1 cellular context compared by ENCODE assay signal in the genomic region with DNA sequence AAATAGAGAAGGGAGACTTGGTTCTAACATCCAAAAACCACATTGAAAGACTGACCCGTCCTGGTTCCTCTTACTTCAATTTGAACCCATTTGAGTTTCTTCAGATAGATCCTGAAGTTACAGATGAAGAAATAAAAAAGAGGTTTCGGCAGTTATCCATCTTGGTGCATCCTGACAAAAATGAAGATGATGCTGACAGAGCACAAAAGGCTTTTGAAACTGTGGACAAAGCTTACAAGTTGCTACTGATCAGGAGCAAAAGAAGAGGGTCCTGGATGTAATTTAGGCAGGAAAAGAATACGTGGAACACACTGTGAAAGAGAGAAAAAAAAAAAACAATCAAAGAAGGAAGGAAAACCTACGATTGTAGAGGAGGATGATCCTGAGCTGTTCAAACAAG.
TF ChIP-seq lines count a peak whose summit lies in the region.

No MANE protein-coding gene starts in this region.

TF ChIP-seq in HepG2, 621 proteins besides CTCF, POLR2A, EP300 and RAD21:
- TF ChIP-seq FOXM1 (CRISPR knock-in tag; IDR thresholded peaks at IDR 0.05) (no peak), ZNF607 (CRISPR knock-in tag; IDR thresholded peaks at IDR 0.05; ENCODE audit: borderline replicate concordance) (no peak), GLI4 (CRISPR knock-in tag; IDR thresholded peaks at IDR 0.05; ENCODE audit: borderline replicate concordance) (no peak), KDM4B (CRISPR knock-in tag; IDR thresholded peaks at IDR 0.05) (no peak), FOSL1 (CRISPR knock-in tag; IDR thresholded peaks at IDR 0.05; ENCODE audit: borderline replicate concordance) (no peak), FOXK2 (IDR thresholded peaks at IDR 0.05) (0 out of 2 replicates have a peak, but pooled peaks have one; percentile 47), CHD2 (IDR thresholded peaks at IDR 0.05; ENCODE audit: low read depth, low read length) (no peak), RAD51 (IDR thresholded peaks at IDR 0.05; ENCODE audit: borderline replicate concordance) (peak; percentile 11; the same call in 1 of the 2 replicates), ZMYM2 (CRISPR knock-in tag; IDR thresholded peaks at IDR 0.05) (no peak), ZNF335 (CRISPR knock-in tag; IDR thresholded peaks at IDR 0.05) (no peak), ZNF432 (CRISPR knock-in tag; IDR thresholded peaks at IDR 0.05; ENCODE audit: borderline replicate concordance) (no peak), ZNF781 (CRISPR knock-in tag; IDR thresholded peaks at IDR 0.05; ENCODE audit: borderline replicate concordance, not compliant biosample characterization) (no peak), MAFK (conservative IDR thresholded peaks at IDR 0.05 in 1 of 2, IDR thresholded peaks at IDR 0.05 in 1 of 2; ENCODE audit: low read length in 2 of 2) (peak; percentile 68 to 77), KMT2B (CRISPR knock-in tag; IDR thresholded peaks at IDR 0.05) (no peak), BHLHE40 (IDR thresholded peaks at IDR 0.05; ENCODE audit: low read length) (no peak), MAFF (IDR thresholded peaks at IDR 0.05; ENCODE audit: low read depth, low read length) (peak; percentile 70), TOPORS (CRISPR knock-in tag; IDR thresholded peaks at IDR 0.05) (no peak), ZNF605 (CRISPR knock-in tag; IDR thresholded peaks at IDR 0.05) (no peak), TSC22D2 (CRISPR knock-in tag; IDR thresholded peaks at IDR 0.05; ENCODE audit: borderline replicate concordance) (no peak), RBFOX2 (IDR thresholded peaks at IDR 0.05; ENCODE audit: low read depth, low read length) (no peak)
- TF ChIP-seq, protein P1, sequence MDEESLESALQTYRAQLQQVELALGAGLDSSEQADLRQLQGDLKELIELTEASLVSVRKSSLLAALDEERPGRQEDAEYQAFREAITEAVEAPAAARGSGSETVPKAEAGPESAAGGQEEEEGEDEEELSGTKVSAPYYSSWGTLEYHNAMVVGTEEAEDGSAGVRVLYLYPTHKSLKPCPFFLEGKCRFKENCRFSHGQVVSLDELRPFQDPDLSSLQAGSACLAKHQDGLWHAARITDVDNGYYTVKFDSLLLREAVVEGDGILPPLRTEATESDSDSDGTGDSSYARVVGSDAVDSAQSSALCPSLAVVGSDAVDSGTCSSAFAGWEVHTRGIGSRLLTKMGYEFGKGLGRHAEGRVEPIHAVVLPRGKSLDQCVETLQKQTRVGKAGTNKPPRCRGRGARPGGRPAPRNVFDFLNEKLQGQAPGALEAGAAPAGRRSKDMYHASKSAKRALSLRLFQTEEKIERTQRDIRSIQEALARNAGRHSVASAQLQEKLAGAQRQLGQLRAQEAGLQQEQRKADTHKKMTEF (CRISPR knock-in tag; IDR thresholded peaks at IDR 0.05): 0 out of 2 replicates have a peak, but pooled peaks have one; percentile 7
- TF ChIP-seq, protein P2, sequence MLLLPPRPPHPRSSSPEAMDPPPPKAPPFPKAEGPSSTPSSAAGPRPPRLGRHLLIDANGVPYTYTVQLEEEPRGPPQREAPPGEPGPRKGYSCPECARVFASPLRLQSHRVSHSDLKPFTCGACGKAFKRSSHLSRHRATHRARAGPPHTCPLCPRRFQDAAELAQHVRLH (CRISPR knock-in tag; IDR thresholded peaks at IDR 0.05; ENCODE audit: borderline replicate concordance, low read depth): no peak
- TF ChIP-seq, protein P3, sequence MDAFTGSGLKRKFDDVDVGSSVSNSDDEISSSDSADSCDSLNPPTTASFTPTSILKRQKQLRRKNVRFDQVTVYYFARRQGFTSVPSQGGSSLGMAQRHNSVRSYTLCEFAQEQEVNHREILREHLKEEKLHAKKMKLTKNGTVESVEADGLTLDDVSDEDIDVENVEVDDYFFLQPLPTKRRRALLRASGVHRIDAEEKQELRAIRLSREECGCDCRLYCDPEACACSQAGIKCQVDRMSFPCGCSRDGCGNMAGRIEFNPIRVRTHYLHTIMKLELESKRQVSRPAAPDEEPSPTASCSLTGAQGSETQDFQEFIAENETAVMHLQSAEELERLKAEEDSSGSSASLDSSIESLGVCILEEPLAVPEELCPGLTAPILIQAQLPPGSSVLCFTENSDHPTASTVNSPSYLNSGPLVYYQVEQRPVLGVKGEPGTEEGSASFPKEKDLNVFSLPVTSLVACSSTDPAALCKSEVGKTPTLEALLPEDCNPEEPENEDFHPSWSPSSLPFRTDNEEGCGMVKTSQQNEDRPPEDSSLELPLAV (CRISPR knock-in tag; conservative IDR thresholded peaks at IDR 0.05; ENCODE audit: low read depth): no peak
- TF ChIP-seq, protein P4, sequence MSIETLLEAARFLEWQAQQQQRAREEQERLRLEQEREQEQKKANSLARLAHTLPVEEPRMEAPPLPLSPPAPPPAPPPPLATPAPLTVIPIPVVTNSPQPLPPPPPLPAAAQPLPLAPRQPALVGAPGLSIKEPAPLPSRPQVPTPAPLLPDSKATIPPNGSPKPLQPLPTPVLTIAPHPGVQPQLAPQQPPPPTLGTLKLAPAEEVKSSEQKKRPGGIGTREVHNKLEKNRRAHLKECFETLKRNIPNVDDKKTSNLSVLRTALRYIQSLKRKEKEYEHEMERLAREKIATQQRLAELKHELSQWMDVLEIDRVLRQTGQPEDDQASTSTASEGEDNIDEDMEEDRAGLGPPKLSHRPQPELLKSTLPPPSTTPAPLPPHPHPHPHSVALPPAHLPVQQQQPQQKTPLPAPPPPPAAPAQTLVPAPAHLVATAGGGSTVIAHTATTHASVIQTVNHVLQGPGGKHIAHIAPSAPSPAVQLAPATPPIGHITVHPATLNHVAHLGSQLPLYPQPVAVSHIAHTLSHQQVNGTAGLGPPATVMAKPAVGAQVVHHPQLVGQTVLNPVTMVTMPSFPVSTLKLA (IDR thresholded peaks at IDR 0.05): 0 out of 2 replicates have a peak, but pooled peaks have one; percentile 20
- TF ChIP-seq, protein P5, sequence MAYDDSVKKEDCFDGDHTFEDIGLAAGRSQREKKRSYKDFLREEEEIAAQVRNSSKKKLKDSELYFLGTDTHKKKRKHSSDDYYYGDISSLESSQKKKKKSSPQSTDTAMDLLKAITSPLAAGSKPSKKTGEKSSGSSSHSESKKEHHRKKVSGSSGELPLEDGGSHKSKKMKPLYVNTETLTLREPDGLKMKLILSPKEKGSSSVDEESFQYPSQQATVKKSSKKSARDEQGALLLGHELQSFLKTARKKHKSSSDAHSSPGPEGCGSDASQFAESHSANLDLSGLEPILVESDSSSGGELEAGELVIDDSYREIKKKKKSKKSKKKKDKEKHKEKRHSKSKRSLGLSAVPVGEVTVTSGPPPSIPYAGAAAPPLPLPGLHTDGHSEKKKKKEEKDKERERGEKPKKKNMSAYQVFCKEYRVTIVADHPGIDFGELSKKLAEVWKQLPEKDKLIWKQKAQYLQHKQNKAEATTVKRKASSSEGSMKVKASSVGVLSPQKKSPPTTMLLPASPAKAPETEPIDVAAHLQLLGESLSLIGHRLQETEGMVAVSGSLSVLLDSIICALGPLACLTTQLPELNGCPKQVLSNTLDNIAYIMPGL (CRISPR knock-in tag; IDR thresholded peaks at IDR 0.05; ENCODE audit: borderline replicate concordance in 1 of 2, low read depth in 1 of 2): 0 out of 4 replicates have a peak, but pooled peaks of 1 of the 2 experiments have one; percentile 1
- TF ChIP-seq, protein P6, sequence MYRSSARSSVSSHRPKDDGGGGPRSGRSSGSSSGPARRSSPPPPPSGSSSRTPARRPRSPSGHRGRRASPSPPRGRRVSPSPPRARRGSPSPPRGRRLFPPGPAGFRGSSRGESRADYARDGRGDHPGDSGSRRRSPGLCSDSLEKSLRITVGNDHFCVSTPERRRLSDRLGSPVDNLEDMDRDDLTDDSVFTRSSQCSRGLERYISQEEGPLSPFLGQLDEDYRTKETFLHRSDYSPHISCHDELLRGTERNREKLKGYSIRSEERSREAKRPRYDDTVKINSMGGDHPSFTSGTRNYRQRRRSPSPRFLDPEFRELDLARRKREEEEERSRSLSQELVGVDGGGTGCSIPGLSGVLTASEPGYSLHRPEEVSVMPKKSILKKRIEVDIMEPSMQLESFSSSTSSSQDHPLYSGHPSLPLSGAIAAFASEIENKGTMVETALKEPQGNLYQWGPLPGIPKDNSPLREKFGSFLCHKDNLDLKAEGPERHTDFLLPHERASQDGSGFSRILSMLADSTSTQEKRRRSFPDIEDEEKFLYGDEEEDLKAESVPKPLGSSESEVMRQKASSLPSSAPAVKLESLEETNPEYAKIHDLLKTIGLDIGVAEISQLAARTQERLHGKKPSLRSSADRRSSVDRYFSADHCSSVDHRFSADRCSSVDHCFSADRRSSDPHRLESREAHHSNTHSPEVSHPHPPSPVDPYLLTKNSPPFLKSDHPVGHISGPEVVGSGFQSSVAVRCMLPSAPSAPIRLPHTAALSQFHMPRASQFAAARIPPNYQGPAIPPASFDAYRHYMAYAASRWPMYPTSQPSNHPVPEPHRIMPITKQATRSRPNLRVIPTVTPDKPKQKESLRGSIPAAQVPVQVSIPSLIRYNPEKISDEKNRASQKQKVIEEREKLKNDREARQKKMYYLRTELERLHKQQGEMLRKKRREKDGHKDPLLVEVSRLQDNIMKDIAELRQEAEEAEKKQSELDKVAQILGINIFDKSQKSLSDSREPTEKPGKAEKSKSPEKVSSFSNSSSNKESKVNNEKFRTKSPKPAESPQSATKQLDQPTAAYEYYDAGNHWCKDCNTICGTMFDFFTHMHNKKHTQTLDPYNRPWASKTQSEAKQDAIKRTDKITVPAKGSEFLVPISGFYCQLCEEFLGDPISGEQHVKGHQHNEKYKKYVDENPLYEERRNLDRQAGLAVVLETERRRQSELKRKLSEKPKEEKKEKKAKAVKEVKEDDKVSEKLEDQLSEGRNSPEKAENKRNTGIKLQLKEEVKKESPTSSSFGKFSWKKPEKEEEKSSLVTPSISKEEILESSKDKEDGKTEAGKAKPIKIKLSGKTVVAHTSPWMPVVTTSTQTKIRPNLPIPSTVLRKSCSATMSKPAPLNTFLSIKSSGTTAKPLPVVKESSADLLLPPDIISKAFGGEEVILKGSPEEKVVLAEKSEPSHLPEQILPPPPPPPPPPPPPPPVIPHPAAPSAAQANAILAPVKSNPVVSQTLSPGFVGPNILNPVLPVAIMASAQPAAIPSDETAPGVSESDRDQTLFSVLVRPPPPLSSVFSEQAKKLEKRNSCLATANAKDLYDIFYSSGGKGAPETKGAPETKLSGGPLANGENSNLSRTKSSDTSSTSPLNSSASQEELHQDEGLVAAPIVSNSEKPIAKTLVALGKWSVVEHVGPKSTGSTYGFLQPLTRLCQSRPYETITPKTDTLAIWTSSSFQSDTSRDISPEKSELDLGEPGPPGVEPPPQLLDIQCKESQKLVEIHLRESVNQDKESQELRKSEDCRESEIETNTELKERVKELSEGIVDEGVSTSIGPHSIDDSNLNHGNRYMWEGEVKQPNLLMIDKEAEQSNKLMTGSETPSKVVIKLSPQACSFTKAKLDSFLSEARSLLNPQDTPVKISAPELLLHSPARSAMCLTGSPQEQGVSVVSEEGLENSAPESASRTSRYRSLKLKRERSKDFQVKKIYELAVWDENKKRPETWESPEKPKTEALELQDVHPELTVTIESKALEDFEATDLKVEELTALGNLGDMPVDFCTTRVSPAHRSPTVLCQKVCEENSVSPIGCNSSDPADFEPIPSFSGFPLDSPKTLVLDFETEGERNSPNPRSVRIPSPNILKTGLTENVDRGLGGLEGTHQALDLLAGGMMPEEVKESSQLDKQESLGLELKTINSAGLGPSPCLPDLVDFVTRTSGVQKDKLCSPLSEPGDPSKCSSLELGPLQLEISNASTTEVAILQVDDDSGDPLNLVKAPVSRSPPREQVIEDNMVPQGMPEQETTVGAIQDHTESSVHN (CRISPR knock-in tag; IDR thresholded peaks at IDR 0.05): no peak
- TF ChIP-seq, protein P7, sequence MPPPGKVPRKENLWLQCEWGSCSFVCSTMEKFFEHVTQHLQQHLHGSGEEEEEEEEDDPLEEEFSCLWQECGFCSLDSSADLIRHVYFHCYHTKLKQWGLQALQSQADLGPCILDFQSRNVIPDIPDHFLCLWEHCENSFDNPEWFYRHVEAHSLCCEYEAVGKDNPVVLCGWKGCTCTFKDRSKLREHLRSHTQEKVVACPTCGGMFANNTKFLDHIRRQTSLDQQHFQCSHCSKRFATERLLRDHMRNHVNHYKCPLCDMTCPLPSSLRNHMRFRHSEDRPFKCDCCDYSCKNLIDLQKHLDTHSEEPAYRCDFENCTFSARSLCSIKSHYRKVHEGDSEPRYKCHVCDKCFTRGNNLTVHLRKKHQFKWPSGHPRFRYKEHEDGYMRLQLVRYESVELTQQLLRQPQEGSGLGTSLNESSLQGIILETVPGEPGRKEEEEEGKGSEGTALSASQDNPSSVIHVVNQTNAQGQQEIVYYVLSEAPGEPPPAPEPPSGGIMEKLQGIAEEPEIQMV (CRISPR knock-in tag; IDR thresholded peaks at IDR 0.05; ENCODE audit: low read depth): no peak
